ENCODE assay signal across 10 cellular contexts in the genomic region with DNA sequence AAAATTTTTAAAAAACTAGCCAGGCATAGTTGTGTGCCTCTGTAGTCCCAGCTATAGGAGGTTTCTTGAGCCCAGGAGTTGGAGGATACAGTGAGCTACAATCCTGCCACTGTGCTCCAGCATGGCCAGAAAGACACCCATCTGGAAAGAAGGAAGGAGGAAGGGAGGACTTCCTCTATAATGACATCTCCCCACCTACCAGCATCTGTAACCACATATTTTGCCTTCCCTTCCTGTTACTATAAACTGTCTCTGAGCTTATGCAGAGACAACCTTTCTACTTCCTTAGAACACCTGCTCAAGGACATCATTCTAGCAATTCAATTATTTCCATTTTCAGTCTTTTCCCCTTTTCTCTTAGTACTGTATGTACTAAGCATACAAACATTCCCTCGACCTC. TPM values are rescaled to one million over a fixed set of nuclear protein-coding genes. Genes with fewer than 3 reads are reported as not detected.
DNase-seq lines count a peak whose midpoint lies in the region; ATAC-seq and TF ChIP-seq lines count a peak whose summit lies in the region.
"Had no signal": no experiment of that assay in that cellular context is flagged by ENCODE, and none has a peak within 500 bp of the region (broad histone marks: within the 10 kb centered on the region; RNA-seq: fewer than 3 reads in every experiment).

No MANE protein-coding gene starts in this region.

- peak in 1 of 3 donors; percentile 64 for DNase-seq in CD4-positive, CD25-positive, alpha-beta regulatory T cell
- DNase-seq in activated CD8-positive, alpha-beta T cell treated with anti-CD3 and anti-CD28 coated beads, Interleukin-2, amount 10 ng/mL, durations not matched to agents 7 days and 5 days: no peak
- DNase-seq in NCI-H1092 (lab: John Stamatoyannopoulos, UW) (no peak), DMS53 treated with DMSO at 0.1 percent for 48 hours (lab: John Stamatoyannopoulos, UW; ENCODE audit: unreplicated experiment) (no peak), osteoblast (ENCODE audit: insufficient read length, low spot score, missing footprints) (no peak), iPS-NIHi7 (ENCODE audit: extremely low spot score) (no peak)
- DNase-seq: NCI-H226 had no signal

- peak overlapping the region; percentile 45 for H3K4me3 ChIP-seq in CD4-positive, CD25-positive, alpha-beta regulatory T cell (ENCODE audit: low read depth, low read length)
- H3K4me3 ChIP-seq in osteoblast (ENCODE audit: insufficient read depth, low read length): no peak overlapping the region
- H3K4me3 ChIP-seq: vagina had no signal

- H3K36me3 Mint-ChIP-seq in CD4-positive, CD25-positive, alpha-beta regulatory T cell: peaks cover 4% of the 10 kb centered on the region
- H3K36me3 Mint-ChIP-seq in activated CD8-positive, alpha-beta T cell treated with anti-CD3 and anti-CD28 coated beads, Interleukin-2, amount 10 ng/mL, durations not matched to agents 7 days and 5 days (ENCODE audit: low read depth): peaks cover 21% of the 10 kb centered on the region

- POLR2A ChIA-PET in activated CD8-positive, alpha-beta T cell treated with anti-CD3 and anti-CD28 coated beads, Interleukin-2, amount 10 ng/mL, durations not matched to agents 7 days and 5 days (lab: Charles Lee): interaction anchor here (0.6 to 0.7 kb wide), 2 partner anchors 84 to 635 kb away, joined by 3 read pairs; partner anchors contain the start of gene DDB2

- peaks cover 27 to 64% (median 41%) of the 10 kb centered on the region in 4 donors for H3K4me1 Mint-ChIP-seq in CD4-positive, CD25-positive, alpha-beta regulatory T cell
- H3K4me1 Mint-ChIP-seq in activated CD8-positive, alpha-beta T cell treated with anti-CD3 and anti-CD28 coated beads, Interleukin-2, amount 10 ng/mL, durations not matched to agents 7 days and 5 days (ENCODE audit: low read depth): peaks cover 44% of the 10 kb centered on the region

- H3K4me1 ChIP-seq in CD4-positive, CD25-positive, alpha-beta regulatory T cell (ENCODE audit: control insufficient read depth, insufficient read depth, low read length, poor library complexity, severe bottlenecking): peaks cover 32% of the 10 kb centered on the region
- peaks cover 15% of the 10 kb centered on the region for H3K4me1 ChIP-seq in osteoblast (ENCODE audit: insufficient read depth, low read length)

- no peak overlapping the region for H3K4me2 ChIP-seq in osteoblast (ENCODE audit: insufficient read depth, low read length)

- no peaks in the 10 kb centered on the region for H3K27me3 Mint-ChIP-seq in CD4-positive, CD25-positive, alpha-beta regulatory T cell
- H3K27me3 Mint-ChIP-seq in activated CD8-positive, alpha-beta T cell treated with anti-CD3 and anti-CD28 coated beads, Interleukin-2, amount 10 ng/mL, durations not matched to agents 7 days and 5 days (ENCODE audit: low read depth): no peaks in the 10 kb centered on the region

- H3K27ac Mint-ChIP-seq in CD4-positive, CD25-positive, alpha-beta regulatory T cell: peak overlapping the region; percentile 87 to 99 (median 88)
- H3K27ac Mint-ChIP-seq in activated CD8-positive, alpha-beta T cell treated with anti-CD3 and anti-CD28 coated beads, Interleukin-2, amount 10 ng/mL, durations not matched to agents 7 days and 5 days: peak overlapping the region; percentile 78

- H3K9me3 Mint-ChIP-seq in CD4-positive, CD25-positive, alpha-beta regulatory T cell: no peaks in the 10 kb centered on the region
- no peaks in the 10 kb centered on the region for H3K9me3 Mint-ChIP-seq in activated CD8-positive, alpha-beta T cell treated with anti-CD3 and anti-CD28 coated beads, Interleukin-2, amount 10 ng/mL, durations not matched to agents 7 days and 5 days (ENCODE audit: insufficient read depth)

- peak overlapping the region; percentile 67 for H3K27ac ChIP-seq in CD4-positive, CD25-positive, alpha-beta regulatory T cell (ENCODE audit: insufficient read depth, low read length, poor library complexity, severe bottlenecking)
- no peak overlapping the region for H3K27ac ChIP-seq in osteoblast (ENCODE audit: low read depth, low read length)
- H3K27ac ChIP-seq: vagina had no signal

- H3K36me3 ChIP-seq in CD4-positive, CD25-positive, alpha-beta regulatory T cell (ENCODE audit: control insufficient read depth, insufficient read depth, low read length): peaks cover 11% of the 10 kb centered on the region
- H3K36me3 ChIP-seq in osteoblast (ENCODE audit: insufficient read depth, low read length): peaks cover 9% of the 10 kb centered on the region

- H4K20me1 ChIP-seq in osteoblast (ENCODE audit: insufficient read depth, low read length): no peaks in the 10 kb centered on the region

- CTCF ChIA-PET in activated CD8-positive, alpha-beta T cell treated with anti-CD3 and anti-CD28 coated beads, Interleukin-2, amount 10 ng/mL, durations not matched to agents 7 days and 5 days (lab: Charles Lee): interaction anchor here (0.6 to 1.5 kb wide), 4 partner anchors 15 to 476 kb away, joined by 3 to 5 read pairs (median 4); no protein-coding TSS in a partner anchor

- no peaks in the 10 kb centered on the region for H3K27me3 ChIP-seq in CD4-positive, CD25-positive, alpha-beta regulatory T cell (ENCODE audit: control insufficient read depth, insufficient read depth, low read length)
- no peaks in the 10 kb centered on the region for H3K27me3 ChIP-seq in osteoblast (ENCODE audit: insufficient read depth, low read length)
- H3K27me3 ChIP-seq: vagina had no signal

- no peak overlapping the region for H2AFZ ChIP-seq in osteoblast (ENCODE audit: low read length)

- H3K4me3 Mint-ChIP-seq in CD4-positive, CD25-positive, alpha-beta regulatory T cell: peak overlapping the region; percentile 72 to 99 (median 98)
- H3K4me3 Mint-ChIP-seq in activated CD8-positive, alpha-beta T cell treated with anti-CD3 and anti-CD28 coated beads, Interleukin-2, amount 10 ng/mL, durations not matched to agents 7 days and 5 days: peak overlapping the region; percentile 3

- no peaks in the 10 kb centered on the region for H3K9me3 ChIP-seq in CD4-positive, CD25-positive, alpha-beta regulatory T cell (ENCODE audit: control insufficient read depth in 2 of 2, low read length in 2 of 2)
- H3K9me3 ChIP-seq in osteoblast (ENCODE audit: low read depth, low read length): no peaks in the 10 kb centered on the region
- H3K9me3 ChIP-seq: vagina had no signal

- H3K79me2 ChIP-seq in osteoblast (ENCODE audit: insufficient read depth, low read length): peaks cover 27% of the 10 kb centered on the region

- peak in 1 of 2 donors; percentile 10 for ATAC-seq in CD4-positive, CD25-positive, alpha-beta regulatory T cell (ENCODE audit: low read depth in 2 of 2)
- peak; percentile 35 for ATAC-seq in GM18909 (IDR thresholded peaks at IDR 0.05; ENCODE audit: poor library complexity, unreplicated experiment)
- ATAC-seq in HG03354 (IDR thresholded peaks at IDR 0.05; ENCODE audit: poor library complexity, severe bottlenecking, unreplicated experiment): peak; percentile 32
- no peak for ATAC-seq in activated CD8-positive, alpha-beta T cell treated with anti-CD3 and anti-CD28 coated beads, Interleukin-2, amount 10 ng/mL, durations not matched to agents 7 days and 5 days

- no peak for TF ChIP-seq CTCF in osteoblast (IDR thresholded peaks at IDR 0.05; ENCODE audit: extremely low read depth, low read depth, low read length)

RNA-seq across cellular contexts. Expression of gene NUP160, which starts 2.2 kb away (rescaled TPM):
- total RNA-seq in CD4-positive, CD25-positive, alpha-beta regulatory T cell: 43.0 TPM
- polyA plus RNA-seq in CD4-positive, CD25-positive, alpha-beta regulatory T cell: 10 to 100 TPM; 23.5 to 40.2 (median 24.8) TPM
- 10 to 100 TPM; 67.8 to 70.8 TPM for total RNA-seq in activated CD8-positive, alpha-beta T cell treated with anti-CD3 and anti-CD28 coated beads, Interleukin-2, amount 10 ng/mL, durations not matched to agents 7 days and 5 days
- total RNA-seq in osteoblast: 25.3 and 27.1 TPM in 2 replicates
